In genomic region chr12:107560194-107560905, GRCh38 we compare ENCODE assay signal across 18 cellular contexts.
DNase-seq lines count a peak whose midpoint lies in the region; ATAC-seq and TF ChIP-seq lines count a peak whose summit lies in the region.
"Had no signal": no experiment of that assay in that cellular context is flagged by ENCODE, and none has a peak within 500 bp of the region (broad histone marks: within the 10 kb centered on the region; RNA-seq: fewer than 3 reads in every experiment).

No MANE protein-coding gene starts in this region.

- H2AFZ ChIP-seq in HCT116 (ENCODE audit: low read depth, low read length, poor library complexity, severe bottlenecking), result no peak overlapping the region

- ATAC-seq in HCT116 (peak; percentile 86), WTC11 (peak; percentile 86), GM19328 (IDR thresholded peaks at IDR 0.05; ENCODE audit: unreplicated experiment) (no peak), GM21526 (IDR thresholded peaks at IDR 0.05; ENCODE audit: low FRiP score, unreplicated experiment) (no peak)
- ATAC-seq: stimulated activated naive B cell treated with anti-CD40 and anti-IgM and Interleukin-4, amounts not matched to agents 10 μg/mL and 1 μg/mL and 100 μg/mL, for 72 hours; upper lobe of right lung had no signal

- H3K4me3 Mint-ChIP-seq in WTC11, result no peak overlapping the region
- H3K4me3 Mint-ChIP-seq: activated B cell treated with CpG ODN at 0.5 μM for 24 hours; stimulated activated naive B cell treated with anti-CD40 and anti-IgM and Interleukin-4, amounts not matched to agents 10 μg/mL and 1 μg/mL and 100 μg/mL, for 72 hours had no signal

- no peaks in the 10 kb centered on the region for H3K27me3 ChIP-seq in BE2C
- no peaks in the 10 kb centered on the region for H3K27me3 ChIP-seq in HCT116 (ENCODE audit: insufficient read depth, low read length)
- H3K27me3 ChIP-seq: ascending aorta, upper lobe of right lung had no signal

- H3K4me1 ChIP-seq in BE2C (peaks cover 24% of the 10 kb centered on the region), HCT116 (ENCODE audit: control insufficient read depth in 1 of 2, insufficient read depth in 2 of 2, low read length in 2 of 2) (peaks cover 0 to 7% of the 10 kb centered on the region in 2 experiments; a peak in 2 of 4 replicates)
- H3K4me1 ChIP-seq: ascending aorta, upper lobe of right lung had no signal

- H3K4me2 ChIP-seq in HCT116 (ENCODE audit: low read length), result peak overlapping the region; percentile 21; the same call in 1 of the 2 replicates

- H3K36me3 ChIP-seq in BE2C (no peaks in the 10 kb centered on the region), HCT116 (ENCODE audit: control insufficient read depth in 1 of 2, insufficient read depth in 2 of 2, low read length in 2 of 2) (no peaks in the 10 kb centered on the region)
- H3K36me3 ChIP-seq: ascending aorta, upper lobe of right lung had no signal

- CTCF ChIA-PET in HCT116 (lab: Charles Lee) (no interaction called here), WTC11 (lab: Charles Lee) (interaction anchor here (0.6 to 2.0 kb wide), 8 partner anchors 15 to 425 kb away, joined by 3 to 14 read pairs (median 3); no protein-coding TSS in a partner anchor)

- H3K36me3 Mint-ChIP-seq in WTC11, result no peaks in the 10 kb centered on the region
- H3K36me3 Mint-ChIP-seq: stimulated activated naive B cell treated with anti-CD40 and anti-IgM and Interleukin-4, amounts not matched to agents 10 μg/mL and 1 μg/mL and 100 μg/mL, for 72 hours had no signal

- BruUV-seq in HCT116 (replicated peaks; lab: Mats Ljungman, UMichigan), result no TSS peak

- H3K79me2 ChIP-seq in HCT116 (ENCODE audit: insufficient read depth, low read length), result no peaks in the 10 kb centered on the region

- TF ChIP-seq POLR2A in HCT116 (IDR thresholded peaks at IDR 0.05; ENCODE audit: borderline replicate concordance, extremely low read depth, insufficient read depth, insufficient read length), result no peak

- H3K9me3 ChIP-seq in BE2C (no peaks in the 10 kb centered on the region), HCT116 (ENCODE audit: control insufficient read depth in 1 of 2, insufficient read depth in 1 of 2, low read depth in 1 of 2, low read length in 2 of 2) (no peaks in the 10 kb centered on the region)
- H3K9me3 ChIP-seq: ascending aorta, upper lobe of right lung had no signal

- RAD21 ChIA-PET in HCT116 (lab: Charles Lee; ENCODE audit: low non-redundant PET in 1 of 2, low total read pairs in 2 of 2, uncharacterized antibody in 2 of 2, unreplicated experiment in 2 of 2), result no interaction called here

- no peaks in the 10 kb centered on the region for H3K9me2 ChIP-seq in HCT116 (ENCODE audit: insufficient read depth)

- H3K4me3 ChIP-seq in BE2C (ENCODE audit: low read depth, low read length) (no peak overlapping the region), HCT116 (replicated peaks in 1 of 2; ENCODE audit: low read depth in 1 of 2, low read length in 2 of 2) (no peak overlapping the region)
- H3K4me3 ChIP-seq: ascending aorta, lung, upper lobe of right lung had no signal

- no peaks in the 10 kb centered on the region for H3K27me3 Mint-ChIP-seq in WTC11 (ENCODE audit: low read depth)
- H3K27me3 Mint-ChIP-seq: stimulated activated naive B cell treated with anti-CD40 and anti-IgM and Interleukin-4, amounts not matched to agents 10 μg/mL and 1 μg/mL and 100 μg/mL, for 72 hours had no signal

- peaks cover 14% of the 10 kb centered on the region for H3K4me1 Mint-ChIP-seq in WTC11

- no peak for TF ChIP-seq RAD21 in HCT116 (IDR thresholded peaks at IDR 0.05; ENCODE audit: low read depth)

- H3K27ac ChIP-seq in HCT116 (ENCODE audit: low read depth, low read length), result no peak overlapping the region
- H3K27ac ChIP-seq: ascending aorta, upper lobe of right lung had no signal

- POLR2A ChIA-PET in HCT116 (lab: Charles Lee), result no interaction called here
- POLR2A ChIA-PET in WTC11 (lab: Charles Lee), result no interaction called here

- DNase-seq in BE2C (no peak), HCT116 (ENCODE audit: low read depth, low spot score) (peak; percentile 16), WTC11 (ENCODE audit: low spot score) (peak; percentile 15), iPS-NIHi11 (ENCODE audit: low spot score) (peak; percentile 60), AG20443 (ENCODE audit: low spot score) (no peak), NCI-H1417 treated with DMSO at 0.1 percent for 48 hours (lab: John Stamatoyannopoulos, UW) (no peak)
- DNase-seq: activated B cell treated with CpG ODN at 0.5 μM for 24 hours; AML-193; cortex of kidney; NCI-H1092; NCI-H345; OCI-M1; stimulated activated naive B cell treated with anti-CD40 and anti-IgM and Interleukin-4, amounts not matched to agents 10 μg/mL and 1 μg/mL and 100 μg/mL, for 72 hours; upper lobe of right lung had no signal

- intact Hi-C loops in HCT116 (cut with micrococcal nuclease), result no loop called here

- no peaks in the 10 kb centered on the region for H4K20me1 ChIP-seq in HCT116 (ENCODE audit: insufficient read depth)

- no peak overlapping the region for H3K9ac ChIP-seq in HCT116 (ENCODE audit: low read length)

- peak overlapping the region; percentile 46; the same call in 1 of the 2 replicates for H3K27ac Mint-ChIP-seq in WTC11
- H3K27ac Mint-ChIP-seq: activated B cell treated with CpG ODN at 0.5 μM for 24 hours; stimulated activated naive B cell treated with anti-CD40 and anti-IgM and Interleukin-4, amounts not matched to agents 10 μg/mL and 1 μg/mL and 100 μg/mL, for 72 hours had no signal

- TF ChIP-seq CTCF in BE2C (IDR thresholded peaks at IDR 0.05; ENCODE audit: low read depth, low read length), result peak; percentile 13; the same call in 1 of the 2 replicates
- peak in 2 of 3 experiments; percentile 19 to 20; a peak in 2 of 6 replicates for TF ChIP-seq CTCF in HCT116 (IDR thresholded peaks at IDR 0.05 in 2 of 3, conservative IDR thresholded peaks at IDR 0.05 in 1 of 3; ENCODE audit: borderline replicate concordance in 1 of 3, insufficient read depth in 1 of 3, low read depth in 2 of 3, low read length in 2 of 3)
- no peak for TF ChIP-seq CTCF in WTC11 (IDR thresholded peaks at IDR 0.05)

- peaks cover 3% of the 10 kb centered on the region; the same call in 1 of the 2 replicates for H3K9me3 Mint-ChIP-seq in WTC11
- H3K9me3 Mint-ChIP-seq: activated B cell treated with CpG ODN at 0.5 μM for 24 hours; stimulated activated naive B cell treated with anti-CD40 and anti-IgM and Interleukin-4, amounts not matched to agents 10 μg/mL and 1 μg/mL and 100 μg/mL, for 72 hours had no signal

TF ChIP-seq in HCT116, 20 proteins besides CTCF, POLR2A, EP300 and RAD21 (continues in another document):
- TF ChIP-seq, protein P1, sequence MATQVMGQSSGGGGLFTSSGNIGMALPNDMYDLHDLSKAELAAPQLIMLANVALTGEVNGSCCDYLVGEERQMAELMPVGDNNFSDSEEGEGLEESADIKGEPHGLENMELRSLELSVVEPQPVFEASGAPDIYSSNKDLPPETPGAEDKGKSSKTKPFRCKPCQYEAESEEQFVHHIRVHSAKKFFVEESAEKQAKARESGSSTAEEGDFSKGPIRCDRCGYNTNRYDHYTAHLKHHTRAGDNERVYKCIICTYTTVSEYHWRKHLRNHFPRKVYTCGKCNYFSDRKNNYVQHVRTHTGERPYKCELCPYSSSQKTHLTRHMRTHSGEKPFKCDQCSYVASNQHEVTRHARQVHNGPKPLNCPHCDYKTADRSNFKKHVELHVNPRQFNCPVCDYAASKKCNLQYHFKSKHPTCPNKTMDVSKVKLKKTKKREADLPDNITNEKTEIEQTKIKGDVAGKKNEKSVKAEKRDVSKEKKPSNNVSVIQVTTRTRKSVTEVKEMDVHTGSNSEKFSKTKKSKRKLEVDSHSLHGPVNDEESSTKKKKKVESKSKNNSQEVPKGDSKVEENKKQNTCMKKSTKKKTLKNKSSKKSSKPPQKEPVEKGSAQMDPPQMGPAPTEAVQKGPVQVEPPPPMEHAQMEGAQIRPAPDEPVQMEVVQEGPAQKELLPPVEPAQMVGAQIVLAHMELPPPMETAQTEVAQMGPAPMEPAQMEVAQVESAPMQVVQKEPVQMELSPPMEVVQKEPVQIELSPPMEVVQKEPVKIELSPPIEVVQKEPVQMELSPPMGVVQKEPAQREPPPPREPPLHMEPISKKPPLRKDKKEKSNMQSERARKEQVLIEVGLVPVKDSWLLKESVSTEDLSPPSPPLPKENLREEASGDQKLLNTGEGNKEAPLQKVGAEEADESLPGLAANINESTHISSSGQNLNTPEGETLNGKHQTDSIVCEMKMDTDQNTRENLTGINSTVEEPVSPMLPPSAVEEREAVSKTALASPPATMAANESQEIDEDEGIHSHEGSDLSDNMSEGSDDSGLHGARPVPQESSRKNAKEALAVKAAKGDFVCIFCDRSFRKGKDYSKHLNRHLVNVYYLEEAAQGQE (IDR thresholded peaks at IDR 0.05; ENCODE audit: low read depth), result no peak
- TF ChIP-seq SP1 (IDR thresholded peaks at IDR 0.05; ENCODE audit: low read depth), result no peak
- TF ChIP-seq ZNF274 (IDR thresholded peaks at IDR 0.05; ENCODE audit: low read depth, low read length), result no peak
- no peak for TF ChIP-seq EGR1 (IDR thresholded peaks at IDR 0.05; ENCODE audit: low read depth)

TF ChIP-seq in WTC11, 78 proteins besides CTCF, POLR2A, EP300 and RAD21 (continues in another document):
- TF ChIP-seq ZNF423 (CRISPR knock-in tag; IDR thresholded peaks at IDR 0.05), result no peak
- no peak for TF ChIP-seq ZNF416 (CRISPR knock-in tag; IDR thresholded peaks at IDR 0.05)
- no peak for TF ChIP-seq GRHL2 (CRISPR knock-in tag; IDR thresholded peaks at IDR 0.05; ENCODE audit: insufficient replicate concordance, severe bottlenecking)
- TF ChIP-seq TP53 (CRISPR knock-in tag; IDR thresholded peaks at IDR 0.05), result no peak
- TF ChIP-seq TCF7 (CRISPR knock-in tag; IDR thresholded peaks at IDR 0.05; ENCODE audit: low read depth), result no peak
- TF ChIP-seq KAT7 (CRISPR knock-in tag; IDR thresholded peaks at IDR 0.05; ENCODE audit: borderline replicate concordance), result no peak
- TF ChIP-seq SMAD4 (CRISPR knock-in tag; IDR thresholded peaks at IDR 0.05), result no peak
- TF ChIP-seq, protein P2, sequence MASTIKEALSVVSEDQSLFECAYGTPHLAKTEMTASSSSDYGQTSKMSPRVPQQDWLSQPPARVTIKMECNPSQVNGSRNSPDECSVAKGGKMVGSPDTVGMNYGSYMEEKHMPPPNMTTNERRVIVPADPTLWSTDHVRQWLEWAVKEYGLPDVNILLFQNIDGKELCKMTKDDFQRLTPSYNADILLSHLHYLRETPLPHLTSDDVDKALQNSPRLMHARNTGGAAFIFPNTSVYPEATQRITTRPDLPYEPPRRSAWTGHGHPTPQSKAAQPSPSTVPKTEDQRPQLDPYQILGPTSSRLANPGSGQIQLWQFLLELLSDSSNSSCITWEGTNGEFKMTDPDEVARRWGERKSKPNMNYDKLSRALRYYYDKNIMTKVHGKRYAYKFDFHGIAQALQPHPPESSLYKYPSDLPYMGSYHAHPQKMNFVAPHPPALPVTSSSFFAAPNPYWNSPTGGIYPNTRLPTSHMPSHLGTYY (CRISPR knock-in tag; IDR thresholded peaks at IDR 0.05), result no peak

Comparison
In these comparisons a context has a peak if more than half of its experiments do, and no peak if none do; other contexts are left out.
1. DNase-seq: peak in HCT116 (single experiment), WTC11 (single experiment) and iPS-NIHi11 (single experiment); none in BE2C (single experiment), AG20443 (single experiment) and NCI-H1417 treated with DMSO at 0.1 percent for 48 hours (single experiment).
2. ATAC-seq: peak in HCT116 (single experiment) and WTC11 (single experiment); none in GM19328 (single experiment) and GM21526 (single experiment).